In genomic region chr12:46455648-46456352, GRCh38 we compare ENCODE assay signal across 8 cellular contexts.
A peak's percentile ranks its signal among the peaks of the same experiment; 100 is the strongest.
DNase-seq lines count a peak whose midpoint lies in the region; ATAC-seq and TF ChIP-seq lines count a peak whose summit lies in the region.

No MANE protein-coding gene starts in this region.

- DNase-seq in DMS53 treated with DMSO at 0.1 percent for 48 hours (lab: John Stamatoyannopoulos, UW; ENCODE audit: unreplicated experiment) (peak; percentile 99), M059J (ENCODE audit: low read depth) (peak; percentile 80), astrocyte of the hippocampus (ENCODE audit: low read depth, low spot score) (peak; percentile 44), omental fat pad (ENCODE audit: low spot score) (no peak), SHP77 treated with DMSO at 0.1 percent for 48 hours (lab: John Stamatoyannopoulos, UW) (no peak), NCI-H1048 (lab: John Stamatoyannopoulos, UW) (no peak), AG20443 (ENCODE audit: low spot score) (no peak), nucleus accumbens (lab: John Stamatoyannopoulos, UW) (no peak)

- TF ChIP-seq CTCF in omental fat pad (IDR thresholded peaks at IDR 0.05) = no peak

- ATAC-seq in omental fat pad (ENCODE audit: low FRiP score) = peak; percentile 45

Comparison
In these comparisons a context has a peak if more than half of its experiments do, and no peak if none do; other contexts are left out.
1. DNase-seq: peak in DMS53 treated with DMSO at 0.1 percent for 48 hours (single experiment), M059J (single experiment) and astrocyte of the hippocampus (single experiment); none in omental fat pad (single experiment), SHP77 treated with DMSO at 0.1 percent for 48 hours (single experiment), NCI-H1048 (single experiment), AG20443 (single experiment) and nucleus accumbens (0 of 56).